23 cellular contexts compared by ENCODE assay signal in the genomic region with DNA sequence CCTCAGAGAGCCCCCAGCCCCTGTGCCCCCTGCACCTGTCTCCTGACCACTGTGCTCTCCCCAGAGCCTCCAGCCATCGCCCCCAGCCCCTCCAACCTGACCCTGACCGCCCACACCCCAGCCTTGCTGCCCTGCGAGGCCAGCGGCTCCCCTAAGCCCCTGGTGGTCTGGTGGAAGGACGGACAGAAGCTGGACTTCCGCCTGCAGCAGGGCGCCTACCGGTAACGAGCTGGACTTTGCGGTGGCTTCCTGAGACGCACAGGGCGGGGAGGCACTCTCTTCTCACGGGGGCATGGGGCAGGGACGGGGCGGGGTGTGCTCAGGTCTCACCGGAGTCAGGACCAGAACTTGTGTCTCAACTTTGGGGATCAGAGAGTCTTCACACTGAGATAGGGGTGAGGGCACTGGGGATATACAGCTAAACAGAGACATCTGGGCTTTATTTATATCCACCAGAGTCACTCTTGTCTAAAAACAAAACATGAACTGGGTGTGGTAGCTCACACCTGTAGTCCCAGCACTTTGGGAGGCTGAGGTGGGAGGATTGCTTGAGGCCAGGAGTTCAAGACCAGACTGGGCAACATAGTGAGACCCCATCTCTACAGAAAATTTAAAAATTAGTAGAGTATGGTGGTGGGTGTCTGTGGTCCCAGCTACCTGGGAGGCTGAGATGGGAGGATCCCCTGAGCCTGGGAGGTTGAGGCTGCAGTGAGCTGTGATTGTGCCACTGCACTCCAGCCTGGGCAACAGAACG. TPM values are rescaled to one million over a fixed set of nuclear protein-coding genes. Genes with fewer than 3 reads are reported as not detected.
DNase-seq lines count a peak whose midpoint lies in the region; ATAC-seq, FAIRE-seq and TF ChIP-seq lines count a peak whose summit lies in the region.
"Had no signal": no experiment of that assay in that cellular context is flagged by ENCODE, and none has a peak within 500 bp of the region (broad histone marks: within the 10 kb centered on the region; RNA-seq: fewer than 3 reads in every experiment).

No MANE protein-coding gene starts in this region.

- TF ChIP-seq RAD21 in HepG2 (CRISPR knock-in tag; IDR thresholded peaks at IDR 0.05): no peak

- H3K4me3 ChIP-seq in HepG2 (replicated peaks in 1 of 3; ENCODE audit: insufficient read depth in 1 of 3, low read depth in 2 of 3, low read length in 3 of 3) (peak overlapping the region in 1 of 3 experiments; percentile 23; a peak in 1 of 6 replicates), right lobe of liver (no peak overlapping the region), colonic mucosa (no peak overlapping the region)
- H3K4me3 ChIP-seq: BLaER1 had no signal

- peak overlapping the region; percentile 39; the same call in 1 of the 2 replicates for H3K4me2 ChIP-seq in HepG2 (ENCODE audit: low read depth, low read length)
- H3K4me2 ChIP-seq: BLaER1 had no signal

- TF ChIP-seq POLR2A in HepG2 (IDR thresholded peaks at IDR 0.05; ENCODE audit: insufficient read depth in 1 of 2, low read depth in 2 of 2, low read length in 2 of 2) (no peak), right lobe of liver (IDR thresholded peaks at IDR 0.05) (no peak)

- no peak overlapping the region for H3K4me3 Mint-ChIP-seq in nephron progenitor cell
- no peak overlapping the region for H3K4me3 Mint-ChIP-seq in activated CD4-positive, alpha-beta T cell treated with anti-CD3 and anti-CD28 coated beads, Interleukin-2, amount 10 ng/mL, durations not matched to agents 7 days and 5 days
- H3K4me3 Mint-ChIP-seq: B cell; CD14-positive monocyte; CD4-positive, alpha-beta T cell had no signal

- no peak for TF ChIP-seq EP300 in HepG2 (IDR thresholded peaks at IDR 0.05; ENCODE audit: low read depth in 2 of 2, low read length in 2 of 2)
- TF ChIP-seq EP300 in HepG2 (CRISPR knock-in tag; IDR thresholded peaks at IDR 0.05; ENCODE audit: borderline replicate concordance): no peak

- 7% methylated on average over 4 of the region's 17 CpGs for WGBS in HepG2 (ENCODE audit: low lambda C conversion rate)
- 73% methylated on average over 6 of the region's 17 CpGs for WGBS in right lobe of liver (ENCODE audit: insufficient coverage, low coverage, low lambda C conversion rate, missing lambda C conversion rate)

- in situ Hi-C loops in HepG2 (cut with HindIII; ENCODE audit: extremely low pct_ligation_motif_present, low pct_unique_long_range_greater_than_20kb): no loop called here

- no peaks in the 10 kb centered on the region for H3K79me2 ChIP-seq in HepG2 (ENCODE audit: insufficient read depth, low read length)

- peaks cover 8% of the 10 kb centered on the region for H3K4me1 Mint-ChIP-seq in nephron progenitor cell
- no peaks in the 10 kb centered on the region for H3K4me1 Mint-ChIP-seq in activated CD4-positive, alpha-beta T cell treated with anti-CD3 and anti-CD28 coated beads, Interleukin-2, amount 10 ng/mL, durations not matched to agents 7 days and 5 days
- H3K4me1 Mint-ChIP-seq: B cell, CD14-positive monocyte had no signal

- peaks cover 7% of the 10 kb centered on the region for H3K9me3 Mint-ChIP-seq in nephron progenitor cell
- H3K9me3 Mint-ChIP-seq in activated CD4-positive, alpha-beta T cell treated with anti-CD3 and anti-CD28 coated beads, Interleukin-2, amount 10 ng/mL, durations not matched to agents 7 days and 5 days: no peaks in the 10 kb centered on the region
- H3K9me3 Mint-ChIP-seq: CD4-positive, alpha-beta T cell had no signal

- H3K9ac ChIP-seq in HepG2 (ENCODE audit: insufficient read depth, low read depth, low read length): no peak overlapping the region
- peak overlapping the region in 1 of 2 donors; percentile 19 for H3K9ac ChIP-seq in colonic mucosa (ENCODE audit: low read depth in 2 of 2, low read length in 2 of 2)
- H3K9ac ChIP-seq: BLaER1 had no signal

- DNase-seq in HepG2 (ENCODE audit: low spot score) (no peak), right lobe of liver (no peak), colonic mucosa (peak; percentile 33), nephron progenitor cell (no peak), NCI-H1092 treated with DMSO at 0.1 percent for 48 hours (lab: John Stamatoyannopoulos, UW) (no peak), NCI-H1105 (lab: John Stamatoyannopoulos, UW) (no peak)
- no peak for DNase-seq in activated CD4-positive, alpha-beta T cell treated with anti-CD3 and anti-CD28 coated beads, Interleukin-2, amount 10 ng/mL, durations not matched to agents 7 days and 5 days
- DNase-seq: Calu3; CD4-positive, alpha-beta T cell; COR-L47; DMS53; DMS79 treated with DMSO at 0.1 percent for 48 hours; GF-D8; GOT3; HCEC 1CT had no signal

- POLR2A ChIA-PET in HepG2 (lab: Yijun Ruan, JAX): interaction anchor here (0.8 kb wide), 1 partner anchor 52 kb away, joined by 3 read pairs; no protein-coding TSS in a partner anchor
- POLR2A ChIA-PET in activated CD4-positive, alpha-beta T cell treated with anti-CD3 and anti-CD28 coated beads, Interleukin-2, amount 10 ng/mL, durations not matched to agents 7 days and 5 days (lab: Charles Lee): no interaction called here

- H3K27ac Mint-ChIP-seq in nephron progenitor cell: peak overlapping the region; percentile 69
- H3K27ac Mint-ChIP-seq in activated CD4-positive, alpha-beta T cell treated with anti-CD3 and anti-CD28 coated beads, Interleukin-2, amount 10 ng/mL, durations not matched to agents 7 days and 5 days: no peak overlapping the region
- H3K27ac Mint-ChIP-seq: B cell; CD4-positive, alpha-beta T cell had no signal

- no peak for TF ChIP-seq CTCF in HepG2 (CRISPR knock-in tag; IDR thresholded peaks at IDR 0.05)
- no peak for TF ChIP-seq CTCF in right lobe of liver (IDR thresholded peaks at IDR 0.05)
- no peak for TF ChIP-seq CTCF in colonic mucosa (IDR thresholded peaks at IDR 0.05)
- TF ChIP-seq CTCF in nephron progenitor cell (IDR thresholded peaks at IDR 0.05): no peak

- no peaks in the 10 kb centered on the region for H3K4me1 ChIP-seq in HepG2 (ENCODE audit: insufficient read depth, low read length)
- no peaks in the 10 kb centered on the region for H3K4me1 ChIP-seq in right lobe of liver
- no peaks in the 10 kb centered on the region for H3K4me1 ChIP-seq in colonic mucosa

- no peak overlapping the region for H2AFZ ChIP-seq in HepG2 (ENCODE audit: low read length)

- no peaks in the 10 kb centered on the region for H3K9me3 ChIP-seq in HepG2 (ENCODE audit: low read length)
- H3K9me3 ChIP-seq in right lobe of liver: no peaks in the 10 kb centered on the region
- H3K9me3 ChIP-seq in colonic mucosa: no peaks in the 10 kb centered on the region
- H3K9me3 ChIP-seq: BLaER1 had no signal

- intact Hi-C loops in HepG2 (cut with micrococcal nuclease; ENCODE audit: unreplicated experiment) (no loop called here), right lobe of liver (cut with DNase I) (no loop called here), colonic mucosa (cut with DNase I) (no loop called here)

- no peak overlapping the region for H3K27ac ChIP-seq in HepG2 (ENCODE audit: extremely low read length, insufficient read depth, low read length)
- no peak overlapping the region for H3K27ac ChIP-seq in right lobe of liver
- no peak overlapping the region for H3K27ac ChIP-seq in colonic mucosa
- H3K27ac ChIP-seq: 22Rv1, BLaER1 had no signal

- no peaks in the 10 kb centered on the region for H3K36me3 Mint-ChIP-seq in nephron progenitor cell (ENCODE audit: low read depth)
- no peaks in the 10 kb centered on the region for H3K36me3 Mint-ChIP-seq in activated CD4-positive, alpha-beta T cell treated with anti-CD3 and anti-CD28 coated beads, Interleukin-2, amount 10 ng/mL, durations not matched to agents 7 days and 5 days (ENCODE audit: low read depth)
- H3K36me3 Mint-ChIP-seq: CD14-positive monocyte had no signal

- no TSS peak for BruUV-seq in HepG2 (replicated peaks; lab: Mats Ljungman, UMichigan)

- H3K36me3 ChIP-seq in HepG2 (replicated peaks in 1 of 2; ENCODE audit: control insufficient read depth in 1 of 2, insufficient read depth in 2 of 2, low read length in 2 of 2) (no peaks in the 10 kb centered on the region), right lobe of liver (no peaks in the 10 kb centered on the region), colonic mucosa (no peaks in the 10 kb centered on the region)
- H3K36me3 ChIP-seq: BLaER1 had no signal

- no peak for FAIRE-seq in HepG2 (lab: Jason Lieb, UNC)
- FAIRE-seq: A204.1, GM12891, GM18507, H54 had no signal

- peaks cover 12% of the 10 kb centered on the region for H3K27me3 Mint-ChIP-seq in nephron progenitor cell (ENCODE audit: low read depth, poor library complexity)
- no peaks in the 10 kb centered on the region for H3K27me3 Mint-ChIP-seq in activated CD4-positive, alpha-beta T cell treated with anti-CD3 and anti-CD28 coated beads, Interleukin-2, amount 10 ng/mL, durations not matched to agents 7 days and 5 days
- H3K27me3 Mint-ChIP-seq: CD4-positive, alpha-beta T cell had no signal

- H3K27me3 ChIP-seq in HepG2 (ENCODE audit: control insufficient read depth in 1 of 2, insufficient read depth in 2 of 2, low read length in 2 of 2) (peaks cover 1 to 21% of the 10 kb centered on the region in 2 experiments; a peak in 3 of 5 replicates), right lobe of liver (no peaks in the 10 kb centered on the region), colonic mucosa (no peaks in the 10 kb centered on the region)
- H3K27me3 ChIP-seq: BLaER1 had no signal

- CTCF ChIA-PET in HepG2 (lab: Yijun Ruan, JAX; ENCODE audit: low intra/inter-chr PET ratio, low total read pairs): no interaction called here
- CTCF ChIA-PET in activated CD4-positive, alpha-beta T cell treated with anti-CD3 and anti-CD28 coated beads, Interleukin-2, amount 10 ng/mL, durations not matched to agents 7 days and 5 days (lab: Charles Lee): interaction anchor here (0.6 kb wide), 1 partner anchor 647 kb away, joined by 3 read pairs; no protein-coding TSS in a partner anchor

- ATAC-seq in HepG2 (peak; percentile 57), right lobe of liver (no peak)

- no peaks in the 10 kb centered on the region for H4K20me1 ChIP-seq in HepG2 (ENCODE audit: insufficient read depth, low read length)
- H4K20me1 ChIP-seq: BLaER1 had no signal

RNA-seq across cellular contexts. Expression of gene ASS1, which starts 46.1 kb away (rescaled TPM):
- total RNA-seq in HepG2 (2016; rRNA removed; fragmentation: Illumina TruSeq; extraction: Trizol) (77.6 and 89.0 TPM in 2 replicates), right lobe of liver (1,000 to 10,000 TPM in 3 of 6 experiments, 100 to 1,000 TPM in 3; 437 to 1,278 (median 1,014) TPM), colonic mucosa (100 to 1,000 TPM; 380 to 511 TPM)
- 56.7 and 64.0 TPM in 2 replicates for total RNA-seq in HepG2 (2016; cell fraction: cytosol; rRNA removed; fragmentation: Illumina TruSeq; extraction: Trizol; ENCODE audit: low read depth)
- total RNA-seq in HepG2 (2016; cell fraction: insoluble cytoplasmic fraction; rRNA removed; fragmentation: Illumina TruSeq; extraction: Trizol): 77.7 and 96.7 TPM in 2 replicates
- total RNA-seq in HepG2 (2016; cell fraction: membrane; rRNA removed; fragmentation: Illumina TruSeq; extraction: Trizol): 80.8 and 82.9 TPM in 2 replicates
- total RNA-seq in HepG2 (2016; cell fraction: nucleus; rRNA removed; fragmentation: Illumina TruSeq; extraction: Trizol): 36.6 and 39.7 TPM in 2 replicates
- polyA plus RNA-seq in HepG2 (2011; rRNA removed): 108 and 122 TPM in 2 replicates
- polyA plus RNA-seq in HepG2 (2011; cell fraction: cytosol; rRNA removed): 120 and 164 TPM in 2 replicates
- polyA plus RNA-seq in HepG2 (2011; cell fraction: nucleus; rRNA removed): 48.7 and 65.0 TPM in 2 replicates
- polyA plus RNA-seq in HepG2 (2012): 38.4 and 74.9 TPM in 2 replicates
- polyA plus RNA-seq in HepG2 (2016; cell fraction: cytosol; fragmentation: Illumina TruSeq; extraction: Trizol; ENCODE audit: low read depth): 90.2 and 91.5 TPM in 2 replicates
- 134 and 144 TPM in 2 replicates for polyA plus RNA-seq in HepG2 (2016; cell fraction: insoluble cytoplasmic fraction; fragmentation: Illumina TruSeq; extraction: Trizol; ENCODE audit: low read depth)
- polyA plus RNA-seq in HepG2 (2016; cell fraction: membrane; fragmentation: Illumina TruSeq; extraction: Trizol; ENCODE audit: low read depth): 100 and 111 TPM in 2 replicates
- 76.1 and 84.6 TPM in 2 replicates for polyA plus RNA-seq in HepG2 (2016; cell fraction: nucleus; fragmentation: Illumina TruSeq; extraction: Trizol; ENCODE audit: insufficient read depth, low read depth)
- 90.2 and 1,449 TPM in 2 replicates for polyA minus RNA-seq in HepG2 (2011; rRNA and poly(A)+ RNA removed; ENCODE audit: low replicate concordance)
- polyA minus RNA-seq in HepG2 (2011; cell fraction: cytosol; rRNA and poly(A)+ RNA removed): 49.5 and 53.8 TPM in 2 replicates
- 17.1 and 17.7 TPM in 2 replicates for polyA minus RNA-seq in HepG2 (2011; cell fraction: nucleus; rRNA and poly(A)+ RNA removed)
- 1 to 10 TPM; 3.3 to 3.9 TPM for total RNA-seq in activated CD4-positive, alpha-beta T cell treated with anti-CD3 and anti-CD28 coated beads, Interleukin-2, amount 10 ng/mL, durations not matched to agents 7 days and 5 days
- total RNA-seq: CD4-positive, alpha-beta T cell had no signal
- polyA plus RNA-seq: CD14-positive monocyte had no signal

Comparison
In these comparisons a context has a peak if more than half of its experiments do, and no peak if none do; other contexts are left out.
1. RNA of gene ASS1, which starts 46.1 kb away (total RNA-seq): 437 to 1,278 TPM in right lobe of liver, 380 to 511 TPM in colonic mucosa and 36.6 to 96.7 TPM in HepG2; 3.3 to 3.9 TPM in activated CD4-positive, alpha-beta T cell treated with anti-CD3 and anti-CD28 coated beads, Interleukin-2, amount 10 ng/mL, durations not matched to agents 7 days and 5 days; every median in the first group is over 4 times any median in the second.